In the genomic region with DNA sequence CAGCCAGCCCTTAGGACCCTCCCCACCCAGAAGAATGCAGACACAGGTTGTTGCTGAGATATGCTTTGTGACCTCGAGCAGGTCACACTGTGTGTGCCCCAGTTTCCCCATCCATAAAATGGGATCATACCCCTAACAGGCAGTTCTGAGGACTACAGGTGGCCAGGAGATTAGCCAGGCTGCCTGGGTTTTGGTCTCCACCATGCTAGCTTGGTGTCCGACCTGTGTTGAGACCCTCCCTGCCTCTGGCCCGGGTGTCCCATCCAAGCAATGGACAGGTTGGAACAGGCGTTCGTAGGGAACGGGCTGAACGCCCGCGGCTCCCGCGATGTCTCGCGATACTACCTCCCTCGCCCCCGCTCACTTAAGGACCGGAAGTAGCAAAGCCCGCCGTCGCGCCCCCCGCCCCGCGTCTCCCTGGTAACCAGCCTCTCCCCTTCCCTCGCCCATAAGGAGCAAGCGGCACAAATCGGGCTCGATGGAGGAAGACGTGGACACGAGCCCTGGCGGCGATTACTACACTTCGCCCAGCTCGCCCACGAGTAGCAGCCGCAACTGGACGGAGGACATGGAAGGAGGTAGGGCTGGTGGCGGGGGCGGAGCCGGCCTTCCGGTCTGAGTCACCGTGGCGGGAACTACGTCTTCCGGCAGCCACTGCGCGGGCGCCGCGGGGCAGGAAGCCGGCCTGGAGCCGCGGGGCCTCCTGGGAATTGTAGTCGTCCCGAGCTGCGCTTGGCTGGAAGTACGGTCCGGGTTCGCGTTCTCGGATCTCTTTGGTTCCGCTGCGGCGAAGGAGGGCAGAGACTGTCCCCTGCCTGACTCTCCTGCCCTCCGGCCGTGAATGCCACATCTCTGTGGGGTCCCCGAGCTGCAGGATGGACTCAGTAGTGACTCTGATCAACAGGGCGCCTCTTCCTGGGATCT, we compare ENCODE assay signal across 8 cellular contexts. TPM values are rescaled to one million over a fixed set of nuclear protein-coding genes. Genes with fewer than 3 reads are reported as not detected.
DNase-seq lines count a peak whose midpoint lies in the region; ATAC-seq, FAIRE-seq and TF ChIP-seq lines count a peak whose summit lies in the region.

No MANE protein-coding gene starts in this region.

- FAIRE-seq in bronchial epithelial cell (lab: Jason Lieb, UNC), result no peak

- ATAC-seq in GM18511 (IDR thresholded peaks at IDR 0.05; ENCODE audit: unreplicated experiment) (peak; percentile 90), HG03025 (IDR thresholded peaks at IDR 0.05; ENCODE audit: low FRiP score, unreplicated experiment) (peak; percentile 80)

- TF ChIP-seq CTCF in WI38 (IDR thresholded peaks at IDR 0.05; ENCODE audit: low read depth, low read length), result no peak
- no peak for TF ChIP-seq CTCF in bronchial epithelial cell (IDR thresholded peaks at IDR 0.05; ENCODE audit: insufficient read depth, low read length, severe bottlenecking)

- H3K36me3 ChIP-seq in bronchial epithelial cell (ENCODE audit: control insufficient read depth, insufficient read depth, low read length), result peaks cover 27% of the 10 kb centered on the region

- peak overlapping the region; percentile 45 to 95 (median 86) for H3K27ac ChIP-seq in skin epidermis

- DNase-seq in NCI-H2107 treated with DMSO at 0.1 percent for 48 hours (lab: John Stamatoyannopoulos, UW; ENCODE audit: unreplicated experiment) (peak; percentile 75), bronchial epithelial cell (ENCODE audit: low read depth) (peak; percentile 86), iPS-NIHi11 (ENCODE audit: low spot score) (peak; percentile 98), SW 1271 (lab: John Stamatoyannopoulos, UW) (no peak)

- H3K27me3 ChIP-seq in bronchial epithelial cell (ENCODE audit: control insufficient read depth, insufficient read depth, low read length), result no peaks in the 10 kb centered on the region

- H3K4me3 ChIP-seq in WI38 (ENCODE audit: low read depth, low read length) (peak overlapping the region; percentile 49), bronchial epithelial cell (ENCODE audit: low read depth, low read length) (peak overlapping the region; percentile 47), skin epidermis (peak overlapping the region; percentile 24 to 50 (median 35))

RNA-seq across cellular contexts. Expression of a gene that starts 45.4 kb away (rescaled TPM):
- total RNA-seq in bronchial epithelial cell, result not detected in 2 replicates

RNA-seq across cellular contexts. Expression of a gene that starts 48.3 kb away (rescaled TPM):
- total RNA-seq in bronchial epithelial cell, result not detected in 2 replicates

Comparison
In these comparisons a context has a peak if more than half of its experiments do, and no peak if none do; other contexts are left out.
1. DNase-seq: peak in NCI-H2107 treated with DMSO at 0.1 percent for 48 hours (single experiment), bronchial epithelial cell (single experiment) and iPS-NIHi11 (single experiment); none in SW 1271 (0 of 2).
2. Peak in every context shown above with its lines, with median percentiles within 50 percentile points of each other: H3K4me3 ChIP-seq.